Comparison of ENCODE assay signal across 19 cellular contexts in genomic region chr6:113629940-113630339, GRCh38.
DNase-seq lines count a peak whose midpoint lies in the region; ATAC-seq, FAIRE-seq and TF ChIP-seq lines count a peak whose summit lies in the region.
"Had no signal": no experiment of that assay in that cellular context is flagged by ENCODE, and none has a peak within 500 bp of the region (broad histone marks: within the 10 kb centered on the region; RNA-seq: fewer than 3 reads in every experiment).

No MANE protein-coding gene starts in this region.

- H3K9me3 ChIP-seq in OCI-LY1 (ENCODE audit: low read length) (no peaks in the 10 kb centered on the region), keratinocyte (ENCODE audit: control insufficient read depth, low read depth, low read length) (no peaks in the 10 kb centered on the region), adrenal gland (replicated peaks in 1 of 3) (no peaks in the 10 kb centered on the region)

- H3K9me1 ChIP-seq in keratinocyte (ENCODE audit: control insufficient read depth, extremely low read depth, insufficient read depth, low read length), result peaks cover 5% of the 10 kb centered on the region

- H3K36me3 ChIP-seq in OCI-LY1 (ENCODE audit: insufficient read depth, low read length) (no peaks in the 10 kb centered on the region), keratinocyte (ENCODE audit: control insufficient read depth in 2 of 2, extremely low read depth in 1 of 2, insufficient read depth in 2 of 2, low read length in 2 of 2) (no peaks in the 10 kb centered on the region), adrenal gland (replicated peaks in 1 of 2) (no peaks in the 10 kb centered on the region)

- H3K27me3 Mint-ChIP-seq in stimulated activated naive CD8-positive, alpha-beta T cell treated with anti-CD3 and anti-CD28 coated beads, Interleukin-15, amount 100 ng/mL, for 72 hours, result peaks cover 37% of the 10 kb centered on the region
- H3K27me3 Mint-ChIP-seq: activated CD4-positive, alpha-beta T cell treated with anti-CD3 and anti-CD28 coated beads, Interleukin-2, amount 10 ng/mL, durations not matched to agents 7 days and 5 days had no signal

- H3K4me3 ChIP-seq in OCI-LY1 (ENCODE audit: low read depth, low read length, poor library complexity, severe bottlenecking), result no peak overlapping the region
- no peak overlapping the region for H3K4me3 ChIP-seq in keratinocyte (ENCODE audit: control insufficient read depth in 2 of 3, extremely low read depth in 1 of 3, insufficient read depth in 2 of 3, low read depth in 1 of 3, low read length in 3 of 3)
- no peak overlapping the region for H3K4me3 ChIP-seq in adrenal gland

- H3K4me3 Mint-ChIP-seq in stimulated activated naive CD8-positive, alpha-beta T cell treated with anti-CD3 and anti-CD28 coated beads, Interleukin-15, amount 100 ng/mL, for 72 hours, result no peak overlapping the region
- H3K4me3 Mint-ChIP-seq: activated CD4-positive, alpha-beta T cell treated with anti-CD3 and anti-CD28 coated beads, Interleukin-2, amount 10 ng/mL, durations not matched to agents 7 days and 5 days had no signal

- H3F3A ChIP-seq in OCI-LY1 (ENCODE audit: insufficient read depth, low read length), result no peaks in the 10 kb centered on the region

- DNase-seq in DMS 273 (lab: John Stamatoyannopoulos, UW; ENCODE audit: unreplicated experiment) (peak; percentile 29), DMS 273 treated with DMSO at 0.1 percent for 48 hours (lab: John Stamatoyannopoulos, UW) (no peak), keratinocyte (ENCODE audit: low read depth, low spot score) (no peak), NCI-H146 (lab: John Stamatoyannopoulos, UW) (no peak), adrenal gland (no peak), NCI-H748 treated with DMSO at 0.1 percent for 48 hours (lab: John Stamatoyannopoulos, UW) (no peak)
- DNase-seq in stimulated activated naive CD8-positive, alpha-beta T cell treated with anti-CD3 and anti-CD28 coated beads, Interleukin-15, amount 100 ng/mL, for 72 hours, result no peak
- DNase-seq: activated CD4-positive, alpha-beta T cell treated with anti-CD3 and anti-CD28 coated beads, Interleukin-2, amount 10 ng/mL, durations not matched to agents 7 days and 5 days; activated T-cell treated with anti-CD3 and anti-CD28 coated beads, Interleukin-2, amount 50 U/mL, for 1 hour; GDM1; Kasumi-1; NCI-H1930; SIG-M5; stimulated activated CD4-positive, alpha-beta T cell treated with anti-CD3 and anti-CD28 coated beads, Interleukin-12 subunit alpha, Interleukin-12 subunit beta, amount 100 ng/mL, for 4 hours; T1000 had no signal

- no peak for ATAC-seq in stimulated activated naive CD8-positive, alpha-beta T cell treated with anti-CD3 and anti-CD28 coated beads, Interleukin-15, amount 100 ng/mL, for 72 hours

- H3K9me2 ChIP-seq in OCI-LY1 (ENCODE audit: low read depth, low read length), result no peaks in the 10 kb centered on the region

- intact Hi-C loops in adrenal gland (cut with DNase I), result no loop called here

- peak overlapping the region; percentile 97 for H3K27ac ChIP-seq in OCI-LY1 (ENCODE audit: low read depth, low read length, poor library complexity, severe bottlenecking)
- peak overlapping the region; percentile 52 for H3K27ac ChIP-seq in keratinocyte (ENCODE audit: control insufficient read depth, insufficient read depth, low read length)
- no peak overlapping the region for H3K27ac ChIP-seq in adrenal gland
- H3K27ac ChIP-seq: 22Rv1, parathyroid adenoma had no signal

- H3K4me2 ChIP-seq in OCI-LY1 (ENCODE audit: low read length) (peak overlapping the region; percentile 17; the same call in 1 of the 2 replicates), keratinocyte (ENCODE audit: control insufficient read depth, extremely low read depth, insufficient read depth, low read depth, low read length) (peak overlapping the region; percentile 28)

- H3K79me2 ChIP-seq in OCI-LY1 (ENCODE audit: insufficient read depth, low read length) (no peaks in the 10 kb centered on the region), keratinocyte (ENCODE audit: control insufficient read depth, insufficient read depth, low read length) (no peaks in the 10 kb centered on the region)
- H3K79me2 ChIP-seq: parathyroid adenoma had no signal

- TF ChIP-seq CTCF in OCI-LY1 (IDR thresholded peaks at IDR 0.05; ENCODE audit: low read length) (no peak), keratinocyte (optimal IDR thresholded peaks at IDR 0.05 in 1 of 3, IDR thresholded peaks at IDR 0.05 in 1 of 3, conservative IDR thresholded peaks at IDR 0.05 in 1 of 3; ENCODE audit: extremely low read depth in 1 of 3, insufficient read depth in 2 of 3, low read length in 3 of 3) (no peak), adrenal gland (IDR thresholded peaks at IDR 0.05) (no peak)

- H2AFZ ChIP-seq in OCI-LY1 (ENCODE audit: low read length), result no peak overlapping the region
- no peak overlapping the region for H2AFZ ChIP-seq in keratinocyte (ENCODE audit: control insufficient read depth, low read length)
- H2AFZ ChIP-seq: parathyroid adenoma had no signal

- WGBS in adrenal gland, 4 donors, result 56 to 80% (median 75%) methylated on average over 1 of the region's 1 CpG

- H3K9me3 Mint-ChIP-seq in stimulated activated naive CD8-positive, alpha-beta T cell treated with anti-CD3 and anti-CD28 coated beads, Interleukin-15, amount 100 ng/mL, for 72 hours, result no peaks in the 10 kb centered on the region
- H3K9me3 Mint-ChIP-seq: activated CD4-positive, alpha-beta T cell treated with anti-CD3 and anti-CD28 coated beads, Interleukin-2, amount 10 ng/mL, durations not matched to agents 7 days and 5 days had no signal

- H3K27me3 ChIP-seq in OCI-LY1 (ENCODE audit: insufficient read depth, low read length) (no peaks in the 10 kb centered on the region), keratinocyte (ENCODE audit: control insufficient read depth, extremely low read depth, insufficient read depth, low read length) (no peaks in the 10 kb centered on the region), adrenal gland (no peaks in the 10 kb centered on the region)

- peak overlapping the region; percentile 0 to 69 for H3K27ac Mint-ChIP-seq in stimulated activated naive CD8-positive, alpha-beta T cell treated with anti-CD3 and anti-CD28 coated beads, Interleukin-15, amount 100 ng/mL, for 72 hours
- H3K27ac Mint-ChIP-seq: activated CD4-positive, alpha-beta T cell treated with anti-CD3 and anti-CD28 coated beads, Interleukin-2, amount 10 ng/mL, durations not matched to agents 7 days and 5 days had no signal

- H3K9ac ChIP-seq in OCI-LY1 (ENCODE audit: low read length) (no peak overlapping the region), keratinocyte (ENCODE audit: control insufficient read depth, extremely low read depth, insufficient read depth, low read length) (peak overlapping the region; percentile 51)
- H3K9ac ChIP-seq: parathyroid adenoma had no signal

- peaks cover 78% of the 10 kb centered on the region for H3K4me1 ChIP-seq in OCI-LY1 (ENCODE audit: insufficient read depth, low read length, severe bottlenecking)
- H3K4me1 ChIP-seq in keratinocyte (ENCODE audit: control insufficient read depth, extremely low read depth, insufficient read depth, low read length), result peaks cover 38% of the 10 kb centered on the region
- H3K4me1 ChIP-seq in adrenal gland (replicated peaks in 1 of 2), result peaks cover 16 to 25% of the 10 kb centered on the region in 2 donors
- H3K4me1 ChIP-seq: parathyroid adenoma had no signal

- no peak for FAIRE-seq in keratinocyte (lab: Jason Lieb, UNC)
- FAIRE-seq: endothelial cell of umbilical vein had no signal

- dilution Hi-C loops in keratinocyte (cut with MboI; ENCODE audit: extremely low pct_ligation_motif_present, low sequenced_read_pairs), result no loop called here

- H4K20me1 ChIP-seq in OCI-LY1 (ENCODE audit: insufficient read depth, low read length) (no peaks in the 10 kb centered on the region), keratinocyte (ENCODE audit: control insufficient read depth, extremely low read depth, insufficient read depth, low read length) (no peaks in the 10 kb centered on the region)

- H3K4me1 Mint-ChIP-seq in stimulated activated naive CD8-positive, alpha-beta T cell treated with anti-CD3 and anti-CD28 coated beads, Interleukin-15, amount 100 ng/mL, for 72 hours, result peaks cover 65% of the 10 kb centered on the region

- no peak for TF ChIP-seq POLR2A in adrenal gland (IDR thresholded peaks at IDR 0.05)

Comparison
In these comparisons a context has a peak if more than half of its experiments do, and no peak if none do; other contexts are left out.
1. H3K27ac ChIP-seq: peak in OCI-LY1 (single experiment) and keratinocyte (single experiment); none in adrenal gland (0 of 5).